18 cellular contexts compared by ENCODE assay signal in genomic region chr2:28544069-28544346, GRCh38. TPM values are rescaled to one million over a fixed set of nuclear protein-coding genes. Genes with fewer than 3 reads are reported as not detected.
DNase-seq lines count a peak whose midpoint lies in the region; ATAC-seq and TF ChIP-seq lines count a peak whose summit lies in the region.
"Had no signal": no experiment of that assay in that cellular context is flagged by ENCODE, and none has a peak within 500 bp of the region (broad histone marks: within the 10 kb centered on the region; RNA-seq: fewer than 3 reads in every experiment).

No MANE protein-coding gene starts in this region.

- intact Hi-C loops in activated CD4-positive, alpha-beta memory T cell treated with anti-CD3 and anti-CD28 coated beads for 36 hours (cut with micrococcal nuclease), result loop anchor here (2.0 kb wide), 1 partner anchor 35 kb away; no protein-coding TSS in a partner anchor
- intact Hi-C loops in sigmoid colon (cut with DNase I), result no loop called here

- no peaks in the 10 kb centered on the region for H3K27me3 ChIP-seq in Peyer's patch
- no peaks in the 10 kb centered on the region for H3K27me3 ChIP-seq in sigmoid colon
- H3K27me3 ChIP-seq: esophagus muscularis mucosa had no signal

- ATAC-seq in HG02981 (IDR thresholded peaks at IDR 0.05; ENCODE audit: unreplicated experiment), result no peak
- ATAC-seq: stimulated activated memory B cell treated with anti-CD40 and anti-IgM and Interleukin-4, amounts not matched to agents 10 μg/mL and 1 μg/mL and 100 μg/mL, for 72 hours had no signal

- no peaks in the 10 kb centered on the region for H3K9me3 Mint-ChIP-seq in activated CD4-positive, alpha-beta memory T cell treated with anti-CD3 and anti-CD28 coated beads, Interleukin-2, amount 10 ng/mL, durations not matched to agents 7 days and 5 days
- no peaks in the 10 kb centered on the region for H3K9me3 Mint-ChIP-seq in activated CD4-positive, alpha-beta memory T cell treated with anti-CD3 and anti-CD28 coated beads for 36 hours
- no peaks in the 10 kb centered on the region for H3K9me3 Mint-ChIP-seq in immature natural killer cell
- H3K9me3 Mint-ChIP-seq: activated T-cell treated with anti-CD3 and anti-CD28 coated beads, Interleukin-2, amount 50 U/mL, for 24 hours; naive thymus-derived CD4-positive, alpha-beta T cell; stimulated activated memory B cell treated with anti-CD40 and anti-IgM and Interleukin-4, amounts not matched to agents 10 μg/mL and 1 μg/mL and 100 μg/mL, for 72 hours had no signal

- H3K36me3 ChIP-seq in Peyer's patch, result no peaks in the 10 kb centered on the region
- H3K36me3 ChIP-seq in sigmoid colon, result no peaks in the 10 kb centered on the region
- H3K36me3 ChIP-seq: esophagus muscularis mucosa, prostate gland, tibial nerve had no signal

- H3K4me3 ChIP-seq in Peyer's patch (no peak overlapping the region), sigmoid colon (no peak overlapping the region)
- H3K4me3 ChIP-seq: esophagus muscularis mucosa, GM23248, prostate gland, tibial nerve had no signal

- DNase-seq in activated CD4-positive, alpha-beta memory T cell treated with anti-CD3 and anti-CD28 coated beads, Interleukin-2, amount 10 ng/mL, durations not matched to agents 7 days and 5 days, result no peak
- DNase-seq in activated CD4-positive, alpha-beta memory T cell treated with anti-CD3 and anti-CD28 coated beads for 36 hours, result no peak
- DNase-seq in Peyer's patch (no peak), immature natural killer cell (no peak), sigmoid colon (peak; percentile 19), RPMI8226 (no peak), DMS79 (lab: John Stamatoyannopoulos, UW) (no peak)
- DNase-seq: activated T-cell treated with anti-CD3 and anti-CD28 coated beads, Interleukin-2, amount 50 U/mL, for 24 hours; naive thymus-derived CD4-positive, alpha-beta T cell; NCI-H1417 treated with DMSO at 0.1 percent for 48 hours; NCI-H748 treated with DMSO at 0.1 percent for 48 hours had no signal

- no peak for TF ChIP-seq POLR2A in Peyer's patch (IDR thresholded peaks at IDR 0.05)
- no peak for TF ChIP-seq POLR2A in sigmoid colon (IDR thresholded peaks at IDR 0.05)

- H3K4me1 Mint-ChIP-seq in activated CD4-positive, alpha-beta memory T cell treated with anti-CD3 and anti-CD28 coated beads, Interleukin-2, amount 10 ng/mL, durations not matched to agents 7 days and 5 days, result peaks cover 53% of the 10 kb centered on the region
- peaks cover 33% of the 10 kb centered on the region for H3K4me1 Mint-ChIP-seq in activated CD4-positive, alpha-beta memory T cell treated with anti-CD3 and anti-CD28 coated beads for 36 hours (ENCODE audit: low read depth)
- H3K4me1 Mint-ChIP-seq in immature natural killer cell, result peaks cover 58 to 69% of the 10 kb centered on the region in 2 donors

- POLR2A ChIA-PET in activated CD4-positive, alpha-beta memory T cell treated with anti-CD3 and anti-CD28 coated beads, Interleukin-2, amount 10 ng/mL, durations not matched to agents 7 days and 5 days (lab: Charles Lee), result interaction anchor here (1.5 kb wide), 1 partner anchor 8 kb away, joined by 6 read pairs; no protein-coding TSS in a partner anchor
- POLR2A ChIA-PET in activated CD4-positive, alpha-beta memory T cell treated with anti-CD3 and anti-CD28 coated beads for 36 hours (lab: Charles Lee), result no interaction called here

- H3K27ac Mint-ChIP-seq in activated CD4-positive, alpha-beta memory T cell treated with anti-CD3 and anti-CD28 coated beads, Interleukin-2, amount 10 ng/mL, durations not matched to agents 7 days and 5 days, result peak overlapping the region; percentile 86
- no peak overlapping the region for H3K27ac Mint-ChIP-seq in activated CD4-positive, alpha-beta memory T cell treated with anti-CD3 and anti-CD28 coated beads for 36 hours
- H3K27ac Mint-ChIP-seq in immature natural killer cell, result peak overlapping the region; percentile 90 to 97 (median 94)
- H3K27ac Mint-ChIP-seq: stimulated activated memory B cell treated with anti-CD40 and anti-IgM and Interleukin-4, amounts not matched to agents 10 μg/mL and 1 μg/mL and 100 μg/mL, for 72 hours had no signal

- 92 to 95% methylated on average over 4 of the region's 4 CpGs for WGBS in sigmoid colon, 2 donors

- H3K9me3 ChIP-seq in Peyer's patch (no peaks in the 10 kb centered on the region), sigmoid colon (no peaks in the 10 kb centered on the region)
- H3K9me3 ChIP-seq: esophagus muscularis mucosa, prostate gland, tibial nerve had no signal

- H3K27me3 Mint-ChIP-seq in activated CD4-positive, alpha-beta memory T cell treated with anti-CD3 and anti-CD28 coated beads, Interleukin-2, amount 10 ng/mL, durations not matched to agents 7 days and 5 days, result peaks cover 3% of the 10 kb centered on the region
- H3K27me3 Mint-ChIP-seq in activated CD4-positive, alpha-beta memory T cell treated with anti-CD3 and anti-CD28 coated beads for 36 hours, result no peaks in the 10 kb centered on the region
- peaks cover 5 to 22% (median 19%) of the 10 kb centered on the region in 3 donors for H3K27me3 Mint-ChIP-seq in immature natural killer cell (ENCODE audit: low read depth in 3 of 3)
- H3K27me3 Mint-ChIP-seq: activated T-cell treated with anti-CD3 and anti-CD28 coated beads, Interleukin-2, amount 50 U/mL, for 24 hours had no signal

- H3K4me1 ChIP-seq in Peyer's patch (peaks cover 0 to 49% (median 16%) of the 10 kb centered on the region in 4 donors), sigmoid colon (no peaks in the 10 kb centered on the region)
- H3K4me1 ChIP-seq: esophagus muscularis mucosa, prostate gland had no signal

- TF ChIP-seq CTCF in Peyer's patch (IDR thresholded peaks at IDR 0.05), result no peak
- no peak for TF ChIP-seq CTCF in sigmoid colon (IDR thresholded peaks at IDR 0.05)

- no peak overlapping the region for H3K4me3 Mint-ChIP-seq in activated CD4-positive, alpha-beta memory T cell treated with anti-CD3 and anti-CD28 coated beads, Interleukin-2, amount 10 ng/mL, durations not matched to agents 7 days and 5 days
- no peak overlapping the region for H3K4me3 Mint-ChIP-seq in activated CD4-positive, alpha-beta memory T cell treated with anti-CD3 and anti-CD28 coated beads for 36 hours
- peak overlapping the region in 2 of 5 donors; percentile 21 to 46 for H3K4me3 Mint-ChIP-seq in immature natural killer cell
- H3K4me3 Mint-ChIP-seq: activated T-cell treated with anti-CD3 and anti-CD28 coated beads, Interleukin-2, amount 50 U/mL, for 24 hours; stimulated activated memory B cell treated with anti-CD40 and anti-IgM and Interleukin-4, amounts not matched to agents 10 μg/mL and 1 μg/mL and 100 μg/mL, for 72 hours had no signal

- CTCF ChIA-PET in activated CD4-positive, alpha-beta memory T cell treated with anti-CD3 and anti-CD28 coated beads, Interleukin-2, amount 10 ng/mL, durations not matched to agents 7 days and 5 days (lab: Charles Lee), result interaction anchor here (1.4 kb wide), 1 partner anchor 23 kb away, joined by 4 read pairs; no protein-coding TSS in a partner anchor
- CTCF ChIA-PET in activated CD4-positive, alpha-beta memory T cell treated with anti-CD3 and anti-CD28 coated beads for 36 hours (lab: Charles Lee), result interaction anchor here (2.1 kb wide), 1 partner anchor 23 kb away, joined by 7 read pairs; no protein-coding TSS in a partner anchor

- H3K27ac ChIP-seq in Peyer's patch (peak overlapping the region in 3 of 4 donors; percentile 72 to 90 (median 88)), sigmoid colon (no peak overlapping the region)
- H3K27ac ChIP-seq: C4-2B, esophagus muscularis mucosa, GM23248, prostate gland had no signal

- H3K36me3 Mint-ChIP-seq in activated CD4-positive, alpha-beta memory T cell treated with anti-CD3 and anti-CD28 coated beads, Interleukin-2, amount 10 ng/mL, durations not matched to agents 7 days and 5 days (ENCODE audit: low read depth), result no peaks in the 10 kb centered on the region
- H3K36me3 Mint-ChIP-seq in activated CD4-positive, alpha-beta memory T cell treated with anti-CD3 and anti-CD28 coated beads for 36 hours, result no peaks in the 10 kb centered on the region
- no peaks in the 10 kb centered on the region for H3K36me3 Mint-ChIP-seq in immature natural killer cell
- H3K36me3 Mint-ChIP-seq: naive thymus-derived CD4-positive, alpha-beta T cell; stimulated activated memory B cell treated with anti-CD40 and anti-IgM and Interleukin-4, amounts not matched to agents 10 μg/mL and 1 μg/mL and 100 μg/mL, for 72 hours had no signal

- no peak for TF ChIP-seq EP300 in sigmoid colon (IDR thresholded peaks at IDR 0.05)

RNA-seq across cellular contexts. Expression of gene PLB1, which starts 48.1 kb away (rescaled TPM):
- 1 to 10 TPM; 1.1 to 1.2 TPM for total RNA-seq in activated CD4-positive, alpha-beta memory T cell treated with anti-CD3 and anti-CD28 coated beads, Interleukin-2, amount 10 ng/mL, durations not matched to agents 7 days and 5 days
- under 1 TPM; 0.64 to 0.85 TPM for total RNA-seq in activated CD4-positive, alpha-beta memory T cell treated with anti-CD3 and anti-CD28 coated beads for 36 hours
- total RNA-seq in Peyer's patch, result 100 to 1,000 TPM in 2 of 4 donors, 10 to 100 TPM in 1, 1 to 10 TPM in 1; 9.1 to 345 (median 146) TPM
- 1 to 10 TPM in 1 of 3 donors, under 1 TPM in 1, not detected in 1; 0.43 to 1.2 TPM for polyA plus RNA-seq in immature natural killer cell
- total RNA-seq in sigmoid colon, result 10 to 100 TPM in 1 of 4 donors, 1 to 10 TPM in 3; 2.1 to 18.3 (median 5.7) TPM
- 1 to 10 TPM; 1.2 to 1.8 (median 1.4) TPM for polyA plus RNA-seq in sigmoid colon

Comparison
In these comparisons a context has a peak if more than half of its experiments do, and no peak if none do; other contexts are left out.
1. H3K27ac ChIP-seq: peak in Peyer's patch (3 of 4); none in sigmoid colon (0 of 4).